1 cellular context compared by ENCODE assay signal in the genomic region with DNA sequence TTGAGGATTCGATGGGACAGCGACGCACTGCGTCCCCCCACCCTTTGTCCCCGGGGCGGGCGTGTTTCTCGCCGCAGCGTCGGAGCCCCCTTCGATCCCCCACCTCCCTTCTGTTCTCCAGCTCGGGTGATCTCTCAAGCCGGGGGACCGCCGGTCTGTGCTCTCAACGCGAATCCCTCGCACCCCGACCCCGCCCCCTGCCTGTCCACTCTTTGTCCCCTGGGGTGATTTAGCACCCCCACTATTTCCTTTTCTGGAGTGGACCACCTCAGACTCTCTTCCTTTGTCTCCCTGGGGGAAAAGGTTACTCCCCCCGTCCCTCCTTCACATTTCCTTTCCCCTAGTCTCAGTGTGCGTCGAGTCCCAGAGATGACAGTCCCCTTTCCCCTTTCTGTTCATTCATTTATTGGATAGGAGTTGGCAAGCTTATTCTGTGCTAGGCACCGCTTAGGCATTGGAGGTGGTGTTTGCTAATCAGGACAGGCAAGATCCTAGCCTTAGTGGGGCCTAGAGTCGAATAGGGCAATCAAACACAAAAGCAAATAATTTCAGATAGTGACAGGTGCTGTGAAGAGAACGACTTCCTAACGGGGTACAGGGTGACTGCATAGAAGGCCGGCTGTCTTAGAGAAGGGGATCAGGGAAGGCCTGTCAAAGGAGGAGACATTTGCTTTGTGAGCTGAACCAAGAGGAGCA.
TF ChIP-seq lines count a peak whose summit lies in the region.

No MANE protein-coding gene starts in this region.

TF ChIP-seq in HepG2, 621 proteins besides CTCF, POLR2A, EP300 and RAD21 (continued from another document and continues in another):
- TF ChIP-seq, protein P1, sequence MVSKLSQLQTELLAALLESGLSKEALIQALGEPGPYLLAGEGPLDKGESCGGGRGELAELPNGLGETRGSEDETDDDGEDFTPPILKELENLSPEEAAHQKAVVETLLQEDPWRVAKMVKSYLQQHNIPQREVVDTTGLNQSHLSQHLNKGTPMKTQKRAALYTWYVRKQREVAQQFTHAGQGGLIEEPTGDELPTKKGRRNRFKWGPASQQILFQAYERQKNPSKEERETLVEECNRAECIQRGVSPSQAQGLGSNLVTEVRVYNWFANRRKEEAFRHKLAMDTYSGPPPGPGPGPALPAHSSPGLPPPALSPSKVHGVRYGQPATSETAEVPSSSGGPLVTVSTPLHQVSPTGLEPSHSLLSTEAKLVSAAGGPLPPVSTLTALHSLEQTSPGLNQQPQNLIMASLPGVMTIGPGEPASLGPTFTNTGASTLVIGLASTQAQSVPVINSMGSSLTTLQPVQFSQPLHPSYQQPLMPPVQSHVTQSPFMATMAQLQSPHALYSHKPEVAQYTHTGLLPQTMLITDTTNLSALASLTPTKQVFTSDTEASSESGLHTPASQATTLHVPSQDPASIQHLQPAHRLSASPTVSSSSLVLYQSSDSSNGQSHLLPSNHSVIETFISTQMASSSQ (IDR thresholded peaks at IDR 0.05; ENCODE audit: low read depth): no peak
- TF ChIP-seq, protein P1 (CRISPR knock-in tag; IDR thresholded peaks at IDR 0.05; ENCODE audit: borderline replicate concordance): no peak
- TF ChIP-seq ZNF12 (CRISPR knock-in tag; IDR thresholded peaks at IDR 0.05): no peak
- 0 out of 2 replicates have a peak, but pooled peaks have one; percentile 70 for TF ChIP-seq ZNF207 (IDR thresholded peaks at IDR 0.05; ENCODE audit: borderline replicate concordance)
- 0 out of 2 replicates have a peak, but pooled peaks have one; percentile 1 for TF ChIP-seq ZMAT3 (CRISPR knock-in tag; conservative IDR thresholded peaks at IDR 0.05)
- no peak for TF ChIP-seq PAF1 (CRISPR knock-in tag; IDR thresholded peaks at IDR 0.05)
- TF ChIP-seq ZNF782 (CRISPR knock-in tag; IDR thresholded peaks at IDR 0.05; ENCODE audit: borderline replicate concordance): 0 out of 2 replicates have a peak, but pooled peaks have one; percentile 7
- 0 out of 2 replicates have a peak, but pooled peaks have one; percentile 27 for TF ChIP-seq RFXAP (CRISPR knock-in tag; IDR thresholded peaks at IDR 0.05; ENCODE audit: borderline replicate concordance)
- peak; percentile 23; the same call in 1 of the 2 replicates for TF ChIP-seq ZNF564 (CRISPR knock-in tag; IDR thresholded peaks at IDR 0.05)
- TF ChIP-seq, protein P2, sequence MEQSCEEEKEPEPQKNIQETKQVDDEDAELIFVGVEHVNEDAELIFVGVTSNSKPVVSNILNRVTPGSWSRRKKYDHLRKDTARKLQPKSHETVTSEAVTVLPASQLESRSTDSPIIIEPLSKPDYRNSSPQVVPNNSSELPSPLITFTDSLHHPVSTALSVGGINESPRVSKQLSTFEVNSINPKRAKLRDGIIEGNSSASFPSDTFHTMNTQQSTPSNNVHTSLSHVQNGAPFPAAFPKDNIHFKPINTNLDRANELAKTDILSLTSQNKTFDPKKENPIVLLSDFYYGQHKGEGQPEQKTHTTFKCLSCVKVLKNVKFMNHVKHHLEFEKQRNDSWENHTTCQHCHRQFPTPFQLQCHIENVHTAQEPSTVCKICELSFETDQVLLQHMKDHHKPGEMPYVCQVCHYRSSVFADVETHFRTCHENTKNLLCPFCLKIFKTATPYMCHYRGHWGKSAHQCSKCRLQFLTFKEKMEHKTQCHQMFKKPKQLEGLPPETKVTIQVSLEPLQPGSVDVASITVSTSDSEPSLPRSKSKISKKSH (CRISPR knock-in tag; IDR thresholded peaks at IDR 0.05; ENCODE audit: borderline replicate concordance): peak; percentile 5; the same call in 1 of the 2 replicates
- peak; percentile 2 for TF ChIP-seq U2AF1 (optimal IDR thresholded peaks at IDR 0.05; ENCODE audit: low read depth, low read length)
- 0 out of 2 replicates have a peak, but pooled peaks have one; percentile 28 for TF ChIP-seq ETV6 (CRISPR knock-in tag; conservative IDR thresholded peaks at IDR 0.05)
- TF ChIP-seq, protein P3, sequence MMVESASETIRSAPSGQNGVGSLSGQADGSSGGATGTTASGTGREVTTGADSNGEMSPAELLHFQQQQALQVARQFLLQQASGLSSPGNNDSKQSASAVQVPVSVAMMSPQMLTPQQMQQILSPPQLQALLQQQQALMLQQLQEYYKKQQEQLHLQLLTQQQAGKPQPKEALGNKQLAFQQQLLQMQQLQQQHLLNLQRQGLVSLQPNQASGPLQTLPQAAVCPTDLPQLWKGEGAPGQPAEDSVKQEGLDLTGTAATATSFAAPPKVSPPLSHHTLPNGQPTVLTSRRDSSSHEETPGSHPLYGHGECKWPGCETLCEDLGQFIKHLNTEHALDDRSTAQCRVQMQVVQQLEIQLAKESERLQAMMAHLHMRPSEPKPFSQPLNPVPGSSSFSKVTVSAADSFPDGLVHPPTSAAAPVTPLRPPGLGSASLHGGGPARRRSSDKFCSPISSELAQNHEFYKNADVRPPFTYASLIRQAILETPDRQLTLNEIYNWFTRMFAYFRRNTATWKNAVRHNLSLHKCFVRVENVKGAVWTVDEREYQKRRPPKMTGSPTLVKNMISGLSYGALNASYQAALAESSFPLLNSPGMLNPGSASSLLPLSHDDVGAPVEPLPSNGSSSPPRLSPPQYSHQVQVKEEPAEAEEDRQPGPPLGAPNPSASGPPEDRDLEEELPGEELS (CRISPR knock-in tag; IDR thresholded peaks at IDR 0.05): no peak
- 0 out of 2 replicates have a peak, but pooled peaks have one; percentile 2 for TF ChIP-seq HOXA9 (CRISPR knock-in tag; IDR thresholded peaks at IDR 0.05; ENCODE audit: borderline replicate concordance)
- TF ChIP-seq HCFC1 (IDR thresholded peaks at IDR 0.05; ENCODE audit: low read depth, low read length): no peak
- TF ChIP-seq KDM5A (IDR thresholded peaks at IDR 0.05; ENCODE audit: borderline replicate concordance, low read length): peak; percentile 6; the same call in 1 of the 2 replicates
- TF ChIP-seq AGO2 (optimal IDR thresholded peaks at IDR 0.05; ENCODE audit: low read depth, low read length): peak; percentile 17
- TF ChIP-seq, protein P4, sequence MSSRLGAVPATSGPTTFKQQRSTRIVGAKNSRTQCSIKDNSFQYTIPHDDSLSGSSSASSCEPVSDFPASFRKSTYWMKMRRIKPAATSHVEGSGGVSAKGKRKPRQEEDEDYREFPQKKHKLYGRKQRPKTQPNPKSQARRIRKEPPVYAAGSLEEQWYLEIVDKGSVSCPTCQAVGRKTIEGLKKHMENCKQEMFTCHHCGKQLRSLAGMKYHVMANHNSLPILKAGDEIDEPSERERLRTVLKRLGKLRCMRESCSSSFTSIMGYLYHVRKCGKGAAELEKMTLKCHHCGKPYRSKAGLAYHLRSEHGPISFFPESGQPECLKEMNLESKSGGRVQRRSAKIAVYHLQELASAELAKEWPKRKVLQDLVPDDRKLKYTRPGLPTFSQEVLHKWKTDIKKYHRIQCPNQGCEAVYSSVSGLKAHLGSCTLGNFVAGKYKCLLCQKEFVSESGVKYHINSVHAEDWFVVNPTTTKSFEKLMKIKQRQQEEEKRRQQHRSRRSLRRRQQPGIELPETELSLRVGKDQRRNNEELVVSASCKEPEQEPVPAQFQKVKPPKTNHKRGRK (CRISPR knock-in tag; IDR thresholded peaks at IDR 0.05): 0 out of 2 replicates have a peak, but pooled peaks have one; percentile 21
- peak; percentile 81; the same call in 1 of the 2 replicates for TF ChIP-seq NPAS2 (CRISPR knock-in tag; IDR thresholded peaks at IDR 0.05; ENCODE audit: borderline replicate concordance)
- TF ChIP-seq, protein P5, sequence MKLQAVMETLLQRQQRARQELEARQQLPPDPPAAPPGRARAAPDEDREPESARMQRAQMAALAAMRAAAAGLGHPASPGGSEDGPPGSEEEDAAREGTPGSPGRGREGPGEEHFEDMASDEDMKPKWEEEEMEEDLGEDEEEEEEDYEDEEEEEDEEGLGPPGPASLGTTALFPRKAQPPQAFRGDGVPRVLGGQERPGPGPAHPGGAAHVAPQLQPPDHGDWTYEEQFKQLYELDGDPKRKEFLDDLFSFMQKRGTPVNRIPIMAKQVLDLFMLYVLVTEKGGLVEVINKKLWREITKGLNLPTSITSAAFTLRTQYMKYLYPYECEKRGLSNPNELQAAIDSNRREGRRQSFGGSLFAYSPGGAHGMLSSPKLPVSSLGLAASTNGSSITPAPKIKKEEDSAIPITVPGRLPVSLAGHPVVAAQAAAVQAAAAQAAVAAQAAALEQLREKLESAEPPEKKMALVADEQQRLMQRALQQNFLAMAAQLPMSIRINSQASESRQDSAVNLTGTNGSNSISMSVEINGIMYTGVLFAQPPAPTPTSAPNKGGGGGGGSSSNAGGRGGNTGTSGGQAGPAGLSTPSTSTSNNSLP (IDR thresholded peaks at IDR 0.05; ENCODE audit: low read depth, low read length): peak; percentile 7; the same call in 1 of the 2 replicates
- peak; percentile 21 for TF ChIP-seq CCAR2 (optimal IDR thresholded peaks at IDR 0.05; ENCODE audit: low read depth, low read length)
- TF ChIP-seq, protein P6, sequence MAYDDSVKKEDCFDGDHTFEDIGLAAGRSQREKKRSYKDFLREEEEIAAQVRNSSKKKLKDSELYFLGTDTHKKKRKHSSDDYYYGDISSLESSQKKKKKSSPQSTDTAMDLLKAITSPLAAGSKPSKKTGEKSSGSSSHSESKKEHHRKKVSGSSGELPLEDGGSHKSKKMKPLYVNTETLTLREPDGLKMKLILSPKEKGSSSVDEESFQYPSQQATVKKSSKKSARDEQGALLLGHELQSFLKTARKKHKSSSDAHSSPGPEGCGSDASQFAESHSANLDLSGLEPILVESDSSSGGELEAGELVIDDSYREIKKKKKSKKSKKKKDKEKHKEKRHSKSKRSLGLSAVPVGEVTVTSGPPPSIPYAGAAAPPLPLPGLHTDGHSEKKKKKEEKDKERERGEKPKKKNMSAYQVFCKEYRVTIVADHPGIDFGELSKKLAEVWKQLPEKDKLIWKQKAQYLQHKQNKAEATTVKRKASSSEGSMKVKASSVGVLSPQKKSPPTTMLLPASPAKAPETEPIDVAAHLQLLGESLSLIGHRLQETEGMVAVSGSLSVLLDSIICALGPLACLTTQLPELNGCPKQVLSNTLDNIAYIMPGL (CRISPR knock-in tag; IDR thresholded peaks at IDR 0.05; ENCODE audit: borderline replicate concordance in 1 of 2, low read depth in 1 of 2): peak in 1 of 2 experiments; percentile 37; a peak in 1 of 4 replicates
- 0 out of 2 replicates have a peak, but pooled peaks have one; percentile 2 for TF ChIP-seq AKAP8 (CRISPR knock-in tag; IDR thresholded peaks at IDR 0.05)
- TF ChIP-seq, protein P7, sequence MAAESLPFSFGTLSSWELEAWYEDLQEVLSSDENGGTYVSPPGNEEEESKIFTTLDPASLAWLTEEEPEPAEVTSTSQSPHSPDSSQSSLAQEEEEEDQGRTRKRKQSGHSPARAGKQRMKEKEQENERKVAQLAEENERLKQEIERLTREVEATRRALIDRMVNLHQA (CRISPR knock-in tag; IDR thresholded peaks at IDR 0.05): no peak
- no peak for TF ChIP-seq ZNF205 (CRISPR knock-in tag; IDR thresholded peaks at IDR 0.05)
- peak; percentile 6; the same call in 1 of the 2 replicates for TF ChIP-seq TARDBP (CRISPR knock-in tag; IDR thresholded peaks at IDR 0.05)
- no peak for TF ChIP-seq ZFP37 (CRISPR knock-in tag; IDR thresholded peaks at IDR 0.05; ENCODE audit: borderline replicate concordance)
- TF ChIP-seq RBAK (CRISPR knock-in tag; IDR thresholded peaks at IDR 0.05): 0 out of 2 replicates have a peak, but pooled peaks have one; percentile 48
- TF ChIP-seq MTA1 (CRISPR knock-in tag; IDR thresholded peaks at IDR 0.05; ENCODE audit: borderline replicate concordance): 0 out of 2 replicates have a peak, but pooled peaks have one; percentile 1
- TF ChIP-seq, protein P8, sequence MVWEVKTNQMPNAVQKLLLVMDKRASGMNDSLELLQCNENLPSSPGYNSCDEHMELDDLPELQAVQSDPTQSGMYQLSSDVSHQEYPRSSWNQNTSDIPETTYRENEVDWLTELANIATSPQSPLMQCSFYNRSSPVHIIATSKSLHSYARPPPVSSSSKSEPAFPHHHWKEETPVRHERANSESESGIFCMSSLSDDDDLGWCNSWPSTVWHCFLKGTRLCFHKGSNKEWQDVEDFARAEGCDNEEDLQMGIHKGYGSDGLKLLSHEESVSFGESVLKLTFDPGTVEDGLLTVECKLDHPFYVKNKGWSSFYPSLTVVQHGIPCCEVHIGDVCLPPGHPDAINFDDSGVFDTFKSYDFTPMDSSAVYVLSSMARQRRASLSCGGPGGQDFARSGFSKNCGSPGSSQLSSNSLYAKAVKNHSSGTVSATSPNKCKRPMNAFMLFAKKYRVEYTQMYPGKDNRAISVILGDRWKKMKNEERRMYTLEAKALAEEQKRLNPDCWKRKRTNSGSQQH (CRISPR knock-in tag; IDR thresholded peaks at IDR 0.05; ENCODE audit: low read depth): peak; percentile 12
- TF ChIP-seq ZNF713 (CRISPR knock-in tag; IDR thresholded peaks at IDR 0.05): 0 out of 2 replicates have a peak, but pooled peaks have one; percentile 29
- peak; percentile 59 for TF ChIP-seq HNRNPK (IDR thresholded peaks at IDR 0.05; ENCODE audit: low read depth, low read length, poor library complexity, severe bottlenecking)
- 0 out of 2 replicates have a peak, but pooled peaks have one; percentile 5 for TF ChIP-seq SAFB2 (CRISPR knock-in tag; IDR thresholded peaks at IDR 0.05; ENCODE audit: borderline replicate concordance, low read depth)
- no peak for TF ChIP-seq FOXK1 (CRISPR knock-in tag; IDR thresholded peaks at IDR 0.05; ENCODE audit: borderline replicate concordance, low read depth)
- 0 out of 2 replicates have a peak, but pooled peaks have one; percentile 11 for TF ChIP-seq DPF2 (CRISPR knock-in tag; IDR thresholded peaks at IDR 0.05; ENCODE audit: borderline replicate concordance, low read depth)
- TF ChIP-seq SRF (IDR thresholded peaks at IDR 0.05; ENCODE audit: low read depth, low read length): peak; percentile 40; the same call in 1 of the 2 replicates
- TF ChIP-seq, protein P9, sequence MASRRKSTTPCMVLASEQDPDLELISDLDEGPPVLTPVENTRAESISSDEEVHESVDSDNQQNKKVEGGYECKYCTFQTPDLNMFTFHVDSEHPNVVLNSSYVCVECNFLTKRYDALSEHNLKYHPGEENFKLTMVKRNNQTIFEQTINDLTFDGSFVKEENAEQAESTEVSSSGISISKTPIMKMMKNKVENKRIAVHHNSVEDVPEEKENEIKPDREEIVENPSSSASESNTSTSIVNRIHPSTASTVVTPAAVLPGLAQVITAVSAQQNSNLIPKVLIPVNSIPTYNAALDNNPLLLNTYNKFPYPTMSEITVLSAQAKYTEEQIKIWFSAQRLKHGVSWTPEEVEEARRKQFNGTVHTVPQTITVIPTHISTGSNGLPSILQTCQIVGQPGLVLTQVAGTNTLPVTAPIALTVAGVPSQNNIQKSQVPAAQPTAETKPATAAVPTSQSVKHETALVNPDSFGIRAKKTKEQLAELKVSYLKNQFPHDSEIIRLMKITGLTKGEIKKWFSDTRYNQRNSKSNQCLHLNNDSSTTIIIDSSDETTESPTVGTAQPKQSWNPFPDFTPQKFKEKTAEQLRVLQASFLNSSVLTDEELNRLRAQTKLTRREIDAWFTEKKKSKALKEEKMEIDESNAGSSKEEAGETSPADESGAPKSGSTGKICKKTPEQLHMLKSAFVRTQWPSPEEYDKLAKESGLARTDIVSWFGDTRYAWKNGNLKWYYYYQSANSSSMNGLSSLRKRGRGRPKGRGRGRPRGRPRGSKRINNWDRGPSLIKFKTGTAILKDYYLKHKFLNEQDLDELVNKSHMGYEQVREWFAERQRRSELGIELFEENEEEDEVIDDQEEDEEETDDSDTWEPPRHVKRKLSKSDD (CRISPR knock-in tag; IDR thresholded peaks at IDR 0.05; ENCODE audit: low read depth): no peak
